ENCODE assay signal across 10 cellular contexts in the genomic region with DNA sequence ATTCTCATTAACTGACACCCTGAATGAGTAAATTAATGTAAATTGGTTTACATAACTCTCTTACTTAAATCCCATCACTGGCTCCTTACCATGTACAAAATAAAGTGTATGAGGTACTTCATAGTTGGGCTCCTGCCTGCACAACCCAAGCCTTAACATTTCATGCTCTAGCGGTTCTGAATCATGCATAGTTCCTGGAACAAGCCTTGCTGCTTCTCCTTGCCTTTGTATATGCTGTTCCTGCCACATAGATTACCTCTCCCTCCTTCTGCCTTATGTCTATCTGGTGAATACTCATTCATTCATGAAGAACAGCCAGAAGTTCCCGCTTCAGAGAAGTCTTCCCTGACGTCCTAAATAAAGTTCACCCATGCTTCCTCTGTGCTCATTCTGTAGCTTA.
"Had no signal": no experiment of that assay in that cellular context is flagged by ENCODE, and none has a peak within 500 bp of the region (broad histone marks: within the 10 kb centered on the region; RNA-seq: fewer than 3 reads in every experiment).

No MANE protein-coding gene starts in this region.

- H3K27ac ChIP-seq: cardiac muscle cell, heart right ventricle, parathyroid adenoma had no signal

- H3K4me3 ChIP-seq: cardiac muscle cell, heart right ventricle had no signal

- H3K4me1 Mint-ChIP-seq: activated CD4-positive, alpha-beta memory T cell treated with anti-CD3 and anti-CD28 coated beads, Interleukin-2, amount 10 ng/mL, durations not matched to agents 7 days and 5 days; endodermal cell; WTC11 had no signal

- DNase-seq: activated CD4-positive, alpha-beta memory T cell treated with anti-CD3 and anti-CD28 coated beads, Interleukin-2, amount 10 ng/mL, durations not matched to agents 7 days and 5 days; activated CD4-positive, alpha-beta T cell treated with anti-CD3 and anti-CD28 coated beads for 4 hours; activated naive CD4-positive, alpha-beta T cell treated with anti-CD3 and anti-CD28 coated beads, Interleukin-2, amount 50 U/mL, for 16 hours; activated T-cell treated with anti-CD3 and anti-CD28 coated beads, Interleukin-2, amount 50 U/mL, for 24 hours; endodermal cell; heart right ventricle; stimulated activated CD4-positive, alpha-beta T cell treated with anti-CD3 and anti-CD28 coated beads, Interleukin-1b, Interleukin-23, amount 100 ng/mL, for 48 hours had no signal

- H3K79me2 ChIP-seq: parathyroid adenoma had no signal

- H3K9me3 ChIP-seq: heart right ventricle had no signal

- H2AFZ ChIP-seq: parathyroid adenoma had no signal

- H3K4me1 ChIP-seq: heart right ventricle, parathyroid adenoma had no signal

- H3K27me3 Mint-ChIP-seq: activated CD4-positive, alpha-beta memory T cell treated with anti-CD3 and anti-CD28 coated beads, Interleukin-2, amount 10 ng/mL, durations not matched to agents 7 days and 5 days had no signal

- H3K27me3 ChIP-seq: cardiac muscle cell, heart right ventricle had no signal

- H3K36me3 ChIP-seq: cardiac muscle cell, heart right ventricle had no signal

- ATAC-seq: heart right ventricle, WTC11 had no signal

- H3K4me3 Mint-ChIP-seq: activated CD4-positive, alpha-beta memory T cell treated with anti-CD3 and anti-CD28 coated beads, Interleukin-2, amount 10 ng/mL, durations not matched to agents 7 days and 5 days; activated T-cell treated with anti-CD3 and anti-CD28 coated beads, Interleukin-2, amount 50 U/mL, for 24 hours; endodermal cell; WTC11 had no signal

- H3K9me3 Mint-ChIP-seq: activated CD4-positive, alpha-beta memory T cell treated with anti-CD3 and anti-CD28 coated beads, Interleukin-2, amount 10 ng/mL, durations not matched to agents 7 days and 5 days; activated T-cell treated with anti-CD3 and anti-CD28 coated beads, Interleukin-2, amount 50 U/mL, for 24 hours had no signal

- H3K27ac Mint-ChIP-seq: activated CD4-positive, alpha-beta memory T cell treated with anti-CD3 and anti-CD28 coated beads, Interleukin-2, amount 10 ng/mL, durations not matched to agents 7 days and 5 days; activated T-cell treated with anti-CD3 and anti-CD28 coated beads, Interleukin-2, amount 50 U/mL, for 24 hours; endodermal cell; WTC11 had no signal
